12 cellular contexts compared by ENCODE assay signal in the genomic region with DNA sequence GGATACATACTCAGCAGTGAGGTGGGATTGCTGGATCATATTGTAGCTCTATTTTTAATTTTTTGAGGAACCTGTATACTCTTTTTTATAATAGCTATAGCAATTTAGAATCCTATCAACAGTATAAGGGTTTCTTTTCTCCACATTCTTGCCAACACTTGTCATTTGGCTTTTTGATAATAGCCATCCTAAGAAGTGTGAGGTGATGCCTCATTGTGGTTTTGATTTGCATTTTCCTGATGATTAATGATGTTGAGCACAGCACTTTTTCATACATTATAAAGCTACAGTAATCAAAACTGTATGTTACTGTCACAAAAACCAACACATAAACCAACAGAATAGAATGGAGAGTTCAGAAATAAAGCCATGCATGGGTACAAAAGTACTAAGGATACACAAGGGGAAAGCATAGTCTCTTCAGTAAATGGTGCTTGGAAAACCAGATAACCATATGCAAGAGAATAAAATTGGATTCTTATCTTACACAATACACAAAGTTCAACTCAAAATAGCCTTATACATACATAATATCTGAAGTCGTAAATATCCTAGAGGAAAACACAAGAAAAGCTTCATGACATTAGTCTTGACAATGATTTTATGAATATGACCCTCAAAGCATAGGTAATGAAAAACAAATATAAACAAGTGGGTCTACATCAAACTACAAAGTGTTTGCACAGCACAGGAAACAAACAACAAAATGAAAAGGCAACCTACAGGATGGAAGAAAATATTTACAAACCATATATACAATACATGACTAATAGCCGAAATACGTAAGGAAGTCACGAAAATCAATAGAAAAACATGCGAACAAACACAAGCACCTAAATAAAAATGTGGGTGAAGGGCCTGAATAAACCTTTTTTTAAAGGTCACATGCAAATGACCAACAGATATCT.
"Had no signal": no experiment of that assay in that cellular context is flagged by ENCODE, and none has a peak within 500 bp of the region (broad histone marks: within the 10 kb centered on the region; RNA-seq: fewer than 3 reads in every experiment).

No MANE protein-coding gene starts in this region.

- H3K27me3 ChIP-seq: cardiac muscle cell, colonic mucosa, heart left ventricle, left lung, ovary, stomach had no signal

- DNase-seq: activated CD4-positive, alpha-beta T cell treated with anti-CD3 and anti-CD28 coated beads for 4 hours; activated CD8-positive, alpha-beta memory T cell treated with anti-CD3 and anti-CD28 coated beads, Interleukin-2, amount 50 U/mL, for 4 hours; activated CD8-positive, alpha-beta T cell treated with anti-CD3 and anti-CD28 coated beads for 36 hours; activated naive CD4-positive, alpha-beta T cell; colonic mucosa; effector CD4-positive, alpha-beta T cell; left lung; ovary; small intestine; stomach had no signal

- H3K4me3 ChIP-seq: cardiac muscle cell, colonic mucosa, heart left ventricle, left lung, ovary, stomach had no signal

- H3K36me3 ChIP-seq: cardiac muscle cell, colonic mucosa, heart left ventricle, left lung, ovary, stomach had no signal

- H3K27ac ChIP-seq: cardiac muscle cell, colonic mucosa, ovary, stomach had no signal

- ATAC-seq: activated CD8-positive, alpha-beta T cell treated with anti-CD3 and anti-CD28 coated beads for 36 hours had no signal

- H3K9me3 ChIP-seq: colonic mucosa, heart left ventricle, left lung, ovary, stomach had no signal

- H3K4me1 ChIP-seq: colonic mucosa, left lung had no signal
